In genomic region chr7:114156178-114156577, GRCh38 we compare ENCODE assay signal across 30 cellular contexts.
"Had no signal": no experiment of that assay in that cellular context is flagged by ENCODE, and none has a peak within 500 bp of the region (broad histone marks: within the 10 kb centered on the region; RNA-seq: fewer than 3 reads in every experiment).

No MANE protein-coding gene starts in this region.

- FAIRE-seq: bronchial epithelial cell, TTC549 had no signal

- H3K27ac ChIP-seq: ascending aorta, cardiac muscle cell, VCaP had no signal

- H3K36me3 ChIP-seq: ascending aorta, cardiac muscle cell had no signal

- DNase-seq: activated CD4-positive, alpha-beta memory T cell treated with anti-CD3 and anti-CD28 coated beads for 36 hours; activated CD4-positive, alpha-beta T cell treated with anti-CD3 and anti-CD28 coated beads for 4 hours; activated CD4-positive, alpha-beta T cell treated with anti-CD3 and anti-CD28 coated beads, Interleukin-2, amount 10 ng/mL, durations not matched to agents 24 days and 14 days; activated CD4-positive, alpha-beta T cell treated with anti-CD3 and anti-CD28 coated beads, Interleukin-2, amount 50 U/mL, for 1 hour; activated CD4-positive, alpha-beta T cell treated with anti-CD3 and anti-CD28 coated beads, Interleukin-2, amount 50 U/mL, for 4 hours; activated CD4-positive, CD25-positive, alpha-beta regulatory T cell; activated CD4-positive, CD25-positive, alpha-beta regulatory T cell treated with anti-CD3 and anti-CD28 coated beads, Interleukin-2, amount 50 U/mL, for 72 hours; activated CD8-positive, alpha-beta memory T cell treated with anti-CD3 and anti-CD28 coated beads, Interleukin-2, amount 50 U/mL, for 4 hours; activated CD8-positive, alpha-beta T cell treated with anti-CD3 and anti-CD28 coated beads for 36 hours; activated effector memory CD4-positive, alpha-beta T cell treated with Interleukin-2 at 50 U/mL for 16 hours; activated gamma-delta T cell; activated naive CD4-positive, alpha-beta T cell treated with anti-CD3 and anti-CD28 coated beads, Interleukin-2, amount 10 ng/mL, durations not matched to agents 7 days and 5 days; activated naive CD4-positive, alpha-beta T cell treated with Interleukin-2 at 50 U/mL for 16 hours; activated naive CD8-positive, alpha-beta T cell treated with anti-CD3 and anti-CD28 coated beads, Interleukin-2, amount 10 ng/mL, durations not matched to agents 7 days and 5 days; activated naive CD8-positive, alpha-beta T cell treated with anti-CD3 and anti-CD28 coated beads, Interleukin-2, amount 50 U/mL, for 24 hours; activated T-cell treated with anti-CD3 and anti-CD28 coated beads for 4 hours; activated T-cell treated with anti-CD3 and anti-CD28 coated beads, Interleukin-2, amount 50 U/mL, for 1 hour; activated T-cell treated with anti-CD3 and anti-CD28 coated beads, Interleukin-2, amount 50 U/mL, for 4 hours; amygdala; anterior cingulate cortex; caudate nucleus; cerebellar nuclear complex; T-helper 1 cell; T-helper 2 cell; T-helper 9 cell had no signal

- H3K4me3 ChIP-seq: ascending aorta, cardiac muscle cell had no signal

- ATAC-seq: activated CD8-positive, alpha-beta T cell treated with anti-CD3 and anti-CD28 coated beads for 36 hours; activated naive CD8-positive, alpha-beta T cell treated with anti-CD3 and anti-CD28 coated beads, Interleukin-2, amount 50 U/mL, for 24 hours; activated T-cell treated with anti-CD3 and anti-CD28 coated beads, Interleukin-2, amount 50 U/mL, for 4 hours had no signal

- H3K9me3 ChIP-seq: ascending aorta had no signal

- H3K27me3 ChIP-seq: ascending aorta, cardiac muscle cell had no signal

- H3K4me1 ChIP-seq: ascending aorta had no signal
